In the genomic region with DNA sequence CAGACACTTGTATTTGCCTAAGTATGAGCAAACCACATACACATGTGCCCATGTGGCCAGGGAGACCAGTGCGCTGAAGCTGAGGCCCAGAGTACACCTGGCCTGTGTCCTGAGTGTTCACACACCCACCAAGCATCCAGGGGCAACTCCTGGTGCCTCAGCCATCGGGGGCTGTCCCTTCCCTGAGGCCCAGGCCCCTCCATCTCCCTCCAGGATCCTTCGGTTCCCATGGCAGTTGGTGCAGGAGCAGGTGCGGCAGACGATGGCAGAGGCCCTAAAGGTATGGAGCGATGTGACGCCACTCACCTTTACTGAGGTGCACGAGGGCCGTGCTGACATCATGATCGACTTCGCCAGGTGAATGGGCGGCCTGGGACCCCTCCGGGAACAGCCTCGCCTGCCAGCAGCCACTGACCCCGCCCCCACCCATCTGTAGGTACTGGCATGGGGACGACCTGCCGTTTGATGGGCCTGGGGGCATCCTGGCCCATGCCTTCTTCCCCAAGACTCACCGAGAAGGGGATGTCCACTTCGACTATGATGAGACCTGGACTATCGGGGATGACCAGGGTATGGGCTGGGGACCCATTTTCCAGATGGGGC, we compare ENCODE assay signal across 1 cellular context.
TF ChIP-seq lines count a peak whose summit lies in the region.

No MANE protein-coding gene starts in this region.

TF ChIP-seq in IMR-90, 13 proteins besides CTCF, POLR2A, EP300 and RAD21:
- TF ChIP-seq BHLHE40 (IDR thresholded peaks at IDR 0.05; ENCODE audit: low read depth, low read length) (no peak), CHD1 (IDR thresholded peaks at IDR 0.05; ENCODE audit: low read depth, low read length) (no peak), CEBPB (IDR thresholded peaks at IDR 0.05; ENCODE audit: low read depth, low read length) (no peak), MAZ (IDR thresholded peaks at IDR 0.05; ENCODE audit: borderline replicate concordance, low read depth, low read length) (no peak), RFX5 (IDR thresholded peaks at IDR 0.05; ENCODE audit: low read depth, low read length) (no peak), RCOR1 (IDR thresholded peaks at IDR 0.05; ENCODE audit: insufficient replicate concordance, low read length) (no peak), SMC3 (IDR thresholded peaks at IDR 0.05; ENCODE audit: low read depth, low read length) (no peak), FOS (IDR thresholded peaks at IDR 0.05; ENCODE audit: low read depth, low read length) (no peak), NFE2L2 (IDR thresholded peaks at IDR 0.05; ENCODE audit: low read depth, low read length) (no peak), MAFK (IDR thresholded peaks at IDR 0.05; ENCODE audit: low read depth, low read length) (no peak), MXI1 (IDR thresholded peaks at IDR 0.05; ENCODE audit: borderline replicate concordance, low read depth, low read length) (no peak), USF2 (IDR thresholded peaks at IDR 0.05; ENCODE audit: low read depth, low read length) (no peak)
- TF ChIP-seq, protein P1, sequence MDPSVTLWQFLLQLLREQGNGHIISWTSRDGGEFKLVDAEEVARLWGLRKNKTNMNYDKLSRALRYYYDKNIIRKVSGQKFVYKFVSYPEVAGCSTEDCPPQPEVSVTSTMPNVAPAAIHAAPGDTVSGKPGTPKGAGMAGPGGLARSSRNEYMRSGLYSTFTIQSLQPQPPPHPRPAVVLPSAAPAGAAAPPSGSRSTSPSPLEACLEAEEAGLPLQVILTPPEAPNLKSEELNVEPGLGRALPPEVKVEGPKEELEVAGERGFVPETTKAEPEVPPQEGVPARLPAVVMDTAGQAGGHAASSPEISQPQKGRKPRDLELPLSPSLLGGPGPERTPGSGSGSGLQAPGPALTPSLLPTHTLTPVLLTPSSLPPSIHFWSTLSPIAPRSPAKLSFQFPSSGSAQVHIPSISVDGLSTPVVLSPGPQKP (IDR thresholded peaks at IDR 0.05; ENCODE audit: borderline replicate concordance, low read depth, low read length) = no peak
